8 cellular contexts compared by ENCODE assay signal in genomic region chr13:113448885-113449692, GRCh38. TPM values are rescaled to one million over a fixed set of nuclear protein-coding genes. Genes with fewer than 3 reads are reported as not detected.
A peak's percentile ranks its signal among the peaks of the same experiment; 100 is the strongest.
DNase-seq lines count a peak whose midpoint lies in the region; ATAC-seq lines count a peak whose summit lies in the region.

No MANE protein-coding gene starts in this region.

- no peak overlapping the region for H3K27ac Mint-ChIP-seq in activated naive CD8-positive, alpha-beta T cell

- H3K4me1 ChIP-seq in aorta (ENCODE audit: control insufficient read depth in 1 of 2, insufficient read depth in 2 of 2, low read length in 2 of 2): no peaks in the 10 kb centered on the region

- H3K9me3 ChIP-seq in KOPT-K1 (ENCODE audit: insufficient read depth, low read length, poor library complexity, severe bottlenecking) (no peaks in the 10 kb centered on the region), aorta (ENCODE audit: control insufficient read depth, low read length) (no peaks in the 10 kb centered on the region)

- H3K27ac ChIP-seq in KOPT-K1 (ENCODE audit: low read depth, low read length, poor library complexity, severe bottlenecking) (peak overlapping the region; percentile 94), aorta (ENCODE audit: low read depth in 1 of 2, low read length in 2 of 2) (no peak overlapping the region)

- intact Hi-C loops in aorta (cut with DNase I): no loop called here

- H3K36me3 ChIP-seq in KOPT-K1 (ENCODE audit: insufficient read depth, low read length) (peaks cover 18% of the 10 kb centered on the region), aorta (ENCODE audit: control insufficient read depth in 1 of 2, insufficient read depth in 2 of 2, low read length in 1 of 2) (no peaks in the 10 kb centered on the region)

- H3K27me3 ChIP-seq in aorta (ENCODE audit: control insufficient read depth in 1 of 2, insufficient read depth in 2 of 2, low read length in 1 of 2): no peaks in the 10 kb centered on the region

- peak overlapping the region; percentile 35 for H3K4me3 Mint-ChIP-seq in activated naive CD8-positive, alpha-beta T cell

- 76 to 86% methylated on average over 29 of the region's 29 CpGs for WGBS in aorta, 2 donors

- peak; percentile 31 for DNase-seq in GM04504 (ENCODE audit: low read depth)
- peak; percentile 97 for DNase-seq in RKO (ENCODE audit: low spot score)
- peak; percentile 66 to 74 for DNase-seq in lung microvascular endothelial cell (ENCODE audit: low read depth in 2 of 2)
- peak in 1 of 2 donors; percentile 47 for DNase-seq in aorta
- no peak for DNase-seq in 8988T
- DNase-seq in MV-4-11 (lab: John Stamatoyannopoulos, UW): no peak

- H3K9me3 Mint-ChIP-seq in activated naive CD8-positive, alpha-beta T cell (ENCODE audit: low read depth): no peaks in the 10 kb centered on the region

- H3K27me3 Mint-ChIP-seq in activated naive CD8-positive, alpha-beta T cell: no peaks in the 10 kb centered on the region

- H3K4me3 ChIP-seq in aorta (ENCODE audit: low read length in 2 of 2): no peak overlapping the region

- no peaks in the 10 kb centered on the region for H3K36me3 Mint-ChIP-seq in activated naive CD8-positive, alpha-beta T cell

- H3K4me1 Mint-ChIP-seq in activated naive CD8-positive, alpha-beta T cell (ENCODE audit: low read depth): peaks cover 2% of the 10 kb centered on the region

- ATAC-seq in aorta (ENCODE audit: low FRiP score): peak; percentile 37

RNA-seq across cellular contexts. Expression of gene ADPRHL1, which starts 4.2 kb away (rescaled TPM):
- total RNA-seq in lung microvascular endothelial cell (0.20 and 0.44 TPM in 2 replicates), aorta (10 to 100 TPM in 1 of 2 donors, 1 to 10 TPM in 1; 2.4 to 10.8 TPM)
- polyA plus RNA-seq in aorta: 1 to 10 TPM; 2.0 to 3.9 TPM

RNA-seq across cellular contexts. Expression of gene DCUN1D2, which starts 41.4 kb away (rescaled TPM):
- total RNA-seq in lung microvascular endothelial cell (5.2 and 6.2 TPM in 2 replicates), aorta (10 to 100 TPM; 16.3 to 28.2 TPM)
- 10 to 100 TPM in 1 of 2 donors, 1 to 10 TPM in 1; 7.4 to 16.9 TPM for polyA plus RNA-seq in aorta

Comparison
In these comparisons a context has a peak if more than half of its experiments do, and no peak if none do; other contexts are left out.
1. DNase-seq: peak in GM04504 (single experiment), RKO (single experiment) and lung microvascular endothelial cell (2 of 2); none in 8988T (single experiment) and MV-4-11 (single experiment).